In genomic region chr3:11551019-11551418, GRCh38 we compare ENCODE assay signal across 19 cellular contexts.
DNase-seq lines count a peak whose midpoint lies in the region; ATAC-seq and TF ChIP-seq lines count a peak whose summit lies in the region.
"Had no signal": no experiment of that assay in that cellular context is flagged by ENCODE, and none has a peak within 500 bp of the region (broad histone marks: within the 10 kb centered on the region; RNA-seq: fewer than 3 reads in every experiment).

No MANE protein-coding gene starts in this region.

- TF ChIP-seq CTCF in breast epithelium (IDR thresholded peaks at IDR 0.05) (no peak), MCF 10A (IDR thresholded peaks at IDR 0.05; ENCODE audit: unreplicated experiment) (no peak), chondrocyte (IDR thresholded peaks at IDR 0.05) (no peak), nephron progenitor cell (IDR thresholded peaks at IDR 0.05) (no peak), tibial artery (IDR thresholded peaks at IDR 0.05) (no peak)
- TF ChIP-seq CTCF in CD8-positive, alpha-beta T cell (IDR thresholded peaks at IDR 0.05), result no peak

- no peaks in the 10 kb centered on the region for H3K27me3 Mint-ChIP-seq in MCF 10A (ENCODE audit: insufficient read depth, unreplicated experiment)
- H3K27me3 Mint-ChIP-seq in chondrocyte (ENCODE audit: low read depth), result no peaks in the 10 kb centered on the region
- H3K27me3 Mint-ChIP-seq in nephron progenitor cell (ENCODE audit: low read depth, poor library complexity), result no peaks in the 10 kb centered on the region
- no peaks in the 10 kb centered on the region for H3K27me3 Mint-ChIP-seq in CD8-positive, alpha-beta T cell (ENCODE audit: low read depth)

- ATAC-seq in CD8-positive, alpha-beta T cell, result no peak
- ATAC-seq in HG03439 (IDR thresholded peaks at IDR 0.05; ENCODE audit: unreplicated experiment) (no peak), GM21360 (IDR thresholded peaks at IDR 0.05; ENCODE audit: unreplicated experiment) (no peak)
- ATAC-seq: upper lobe of right lung had no signal

- peak overlapping the region; percentile 46 to 64 for H3K27ac ChIP-seq in breast epithelium
- peak overlapping the region; percentile 32 to 85 for H3K27ac ChIP-seq in tibial artery
- H3K27ac ChIP-seq in CD8-positive, alpha-beta T cell (ENCODE audit: low read depth, low read length), result no peak overlapping the region
- H3K27ac ChIP-seq: hepatocyte, upper lobe of right lung had no signal

- H3K4me1 ChIP-seq in breast epithelium, result no peaks in the 10 kb centered on the region
- H3K4me1 ChIP-seq in tibial artery, result peaks cover 0 to 53% (median 35%) of the 10 kb centered on the region in 4 donors
- H3K4me1 ChIP-seq in CD8-positive, alpha-beta T cell (ENCODE audit: insufficient read depth, low read length), result no peaks in the 10 kb centered on the region

- H3K36me3 Mint-ChIP-seq in MCF 10A (ENCODE audit: insufficient read depth, unreplicated experiment) (peaks cover 48% of the 10 kb centered on the region), chondrocyte (ENCODE audit: low read depth) (peaks cover 15% of the 10 kb centered on the region), nephron progenitor cell (ENCODE audit: low read depth) (peaks cover 76% of the 10 kb centered on the region)
- H3K36me3 Mint-ChIP-seq in CD8-positive, alpha-beta T cell, result peaks cover 33% of the 10 kb centered on the region

- H3K4me3 Mint-ChIP-seq in MCF 10A (ENCODE audit: unreplicated experiment), result no peak overlapping the region
- H3K4me3 Mint-ChIP-seq in chondrocyte (ENCODE audit: unreplicated experiment), result no peak overlapping the region
- no peak overlapping the region for H3K4me3 Mint-ChIP-seq in nephron progenitor cell
- no peak overlapping the region for H3K4me3 Mint-ChIP-seq in CD8-positive, alpha-beta T cell

- DNase-seq in breast epithelium (ENCODE audit: low spot score in 2 of 2) (peak in 1 of 2 donors; percentile 36), MCF 10A (ENCODE audit: unreplicated experiment) (no peak), chondrocyte (ENCODE audit: low spot score) (peak; percentile 83), nephron progenitor cell (no peak), tibial artery (peak; percentile 54 to 62)
- DNase-seq in CD8-positive, alpha-beta T cell, result no peak
- DNase-seq: activated CD4-positive, alpha-beta T cell treated with anti-CD3 and anti-CD28 coated beads for 1 hour; effector memory CD4-positive, alpha-beta T cell; mesendoderm; NCI-H1417; NCI-H524; RPMI8226; stimulated activated naive CD4-positive, alpha-beta T cell treated with Interleukin-2 at 50 U/mL for 16 hours; SW 1271; upper lobe of right lung had no signal

- POLR2A ChIA-PET in MCF 10A (lab: Yijun Ruan, JAX), result interaction anchor here (0.8 kb wide), 1 partner anchor 11 kb away, joined by 4 read pairs; no protein-coding TSS in a partner anchor
- POLR2A ChIA-PET in CD8-positive, alpha-beta T cell (lab: Charles Lee), result interaction anchor here (0.6 kb wide), 1 partner anchor 844 kb away, joined by 7 read pairs; no protein-coding TSS in a partner anchor

- H3K4me1 Mint-ChIP-seq in MCF 10A (ENCODE audit: insufficient read depth, unreplicated experiment), result peaks cover 27% of the 10 kb centered on the region
- H3K4me1 Mint-ChIP-seq in chondrocyte (ENCODE audit: low read depth), result peaks cover 67% of the 10 kb centered on the region
- H3K4me1 Mint-ChIP-seq in nephron progenitor cell, result peaks cover 27% of the 10 kb centered on the region
- no peaks in the 10 kb centered on the region for H3K4me1 Mint-ChIP-seq in CD8-positive, alpha-beta T cell (ENCODE audit: low read depth)

- no TSS peak for BruUV-seq in MCF 10A (replicated peaks; lab: Mats Ljungman, UMichigan)

- H3K9me3 Mint-ChIP-seq in MCF 10A (ENCODE audit: unreplicated experiment) (no peaks in the 10 kb centered on the region), chondrocyte (ENCODE audit: low read depth) (no peaks in the 10 kb centered on the region), nephron progenitor cell (peaks cover 41% of the 10 kb centered on the region)
- no peaks in the 10 kb centered on the region for H3K9me3 Mint-ChIP-seq in CD8-positive, alpha-beta T cell

- no peak for TF ChIP-seq POLR2A in breast epithelium (IDR thresholded peaks at IDR 0.05)

- CTCF ChIA-PET in MCF 10A (lab: Yijun Ruan, JAX), result interaction anchor here (0.6 to 0.7 kb wide), 3 partner anchors 74 to 290 kb away, joined by 3 read pairs; no protein-coding TSS in a partner anchor
- CTCF ChIA-PET in CD8-positive, alpha-beta T cell (lab: Charles Lee), result no interaction called here

- H3K4me3 ChIP-seq in breast epithelium (no peak overlapping the region), tibial artery (no peak overlapping the region)
- H3K4me3 ChIP-seq in CD8-positive, alpha-beta T cell (ENCODE audit: low read depth, low read length), result no peak overlapping the region
- H3K4me3 ChIP-seq: BLaER1 treated with 17β-estradiol and CSF1 and Interleukin-3, amounts not matched to agents 10 nM and 100 nM; hepatocyte; upper lobe of right lung had no signal

- H3K36me3 ChIP-seq in breast epithelium (no peaks in the 10 kb centered on the region), tibial artery (peaks cover 0 to 10% (median 2%) of the 10 kb centered on the region in 3 donors)
- H3K36me3 ChIP-seq in CD8-positive, alpha-beta T cell (ENCODE audit: insufficient read depth, low read length), result no peaks in the 10 kb centered on the region

- intact Hi-C loops in breast epithelium (cut with DNase I; ENCODE audit: low total_unique reads) (no loop called here), MCF 10A (cut with micrococcal nuclease) (no loop called here), tibial artery (cut with DNase I; ENCODE audit: low total_unique reads) (no loop called here)
- intact Hi-C loops in CD8-positive, alpha-beta T cell (cut with DNase I, micrococcal nuclease), result no loop called here

- H3K27me3 ChIP-seq in breast epithelium (no peaks in the 10 kb centered on the region), tibial artery (no peaks in the 10 kb centered on the region)
- H3K27me3 ChIP-seq in CD8-positive, alpha-beta T cell (ENCODE audit: insufficient read depth, low read length), result no peaks in the 10 kb centered on the region
- H3K27me3 ChIP-seq: BLaER1 treated with 17β-estradiol and CSF1 and Interleukin-3, amounts not matched to agents 10 nM and 100 nM; hepatocyte; upper lobe of right lung had no signal

- H3K9me3 ChIP-seq in breast epithelium (no peaks in the 10 kb centered on the region), tibial artery (no peaks in the 10 kb centered on the region)
- no peaks in the 10 kb centered on the region for H3K9me3 ChIP-seq in CD8-positive, alpha-beta T cell (ENCODE audit: low read length)
- H3K9me3 ChIP-seq: upper lobe of right lung had no signal

- H3K27ac Mint-ChIP-seq in MCF 10A (ENCODE audit: low read depth, unreplicated experiment) (no peak overlapping the region), chondrocyte (ENCODE audit: unreplicated experiment) (peak overlapping the region; percentile 56), nephron progenitor cell (peak overlapping the region; percentile 91)
- no peak overlapping the region for H3K27ac Mint-ChIP-seq in CD8-positive, alpha-beta T cell

Comparison
In these comparisons a context has a peak if more than half of its experiments do, and no peak if none do; other contexts are left out.
1. DNase-seq: peak in chondrocyte (single experiment) and tibial artery (2 of 2); none in MCF 10A (single experiment), nephron progenitor cell (single experiment) and CD8-positive, alpha-beta T cell (0 of 7).
2. H3K27ac Mint-ChIP-seq: peak in chondrocyte (single experiment) and nephron progenitor cell (single experiment); none in MCF 10A (single experiment) and CD8-positive, alpha-beta T cell (single experiment).